In genomic region chr6:149489967-149490366, GRCh38 we compare ENCODE assay signal across 24 cellular contexts. TPM values are rescaled to one million over a fixed set of nuclear protein-coding genes. Genes with fewer than 3 reads are reported as not detected.
DNase-seq lines count a peak whose midpoint lies in the region; ATAC-seq and TF ChIP-seq lines count a peak whose summit lies in the region.
"Had no signal": no experiment of that assay in that cellular context is flagged by ENCODE, and none has a peak within 500 bp of the region (broad histone marks: within the 10 kb centered on the region; RNA-seq: fewer than 3 reads in every experiment).

No MANE protein-coding gene starts in this region.

- H3K36me3 ChIP-seq in A673 (ENCODE audit: insufficient read depth, low read length, poor library complexity, severe bottlenecking), result no peaks in the 10 kb centered on the region
- H3K36me3 ChIP-seq: left lung, SJCRH30 had no signal

- H3K27ac Mint-ChIP-seq in activated naive CD4-positive, alpha-beta T cell treated with anti-CD3 and anti-CD28 coated beads for 36 hours, result peak overlapping the region; percentile 28
- peak overlapping the region; percentile 100 for H3K27ac Mint-ChIP-seq in T-helper 17 cell
- H3K27ac Mint-ChIP-seq in stimulated activated memory B cell treated with anti-CD40 and anti-IgM and Interleukin-4, amounts not matched to agents 10 μg/mL and 1 μg/mL and 100 μg/mL, for 72 hours, result peak overlapping the region; percentile 99
- no peak overlapping the region for H3K27ac Mint-ChIP-seq in glutamatergic neuron (ENCODE audit: unreplicated experiment)
- H3K27ac Mint-ChIP-seq: HFFc6, immature natural killer cell had no signal

- no peaks in the 10 kb centered on the region for H3K9me3 ChIP-seq in T-helper 17 cell (ENCODE audit: control insufficient read depth, low read length, poor library complexity, severe bottlenecking)
- H3K9me3 ChIP-seq in A673 (ENCODE audit: low read depth, low read length, poor library complexity, severe bottlenecking), result no peaks in the 10 kb centered on the region
- H3K9me3 ChIP-seq: left lung, SJCRH30 had no signal

- intact Hi-C loops in activated naive CD4-positive, alpha-beta T cell treated with anti-CD3 and anti-CD28 coated beads for 36 hours (cut with micrococcal nuclease), result loop anchor here (5.0 kb wide), 1 partner anchor 372 kb away; the partner anchor contains the start of gene LRP11
- intact Hi-C loops in A673 (cut with micrococcal nuclease; ENCODE audit: unreplicated experiment), result no loop called here

- no peaks in the 10 kb centered on the region for H3K27me3 Mint-ChIP-seq in activated naive CD4-positive, alpha-beta T cell treated with anti-CD3 and anti-CD28 coated beads for 36 hours (ENCODE audit: low read depth)
- H3K27me3 Mint-ChIP-seq in T-helper 17 cell, result no peaks in the 10 kb centered on the region
- H3K27me3 Mint-ChIP-seq in stimulated activated memory B cell treated with anti-CD40 and anti-IgM and Interleukin-4, amounts not matched to agents 10 μg/mL and 1 μg/mL and 100 μg/mL, for 72 hours, result no peaks in the 10 kb centered on the region
- peaks cover 2% of the 10 kb centered on the region for H3K27me3 Mint-ChIP-seq in glutamatergic neuron (ENCODE audit: unreplicated experiment)
- H3K27me3 Mint-ChIP-seq: central memory CD8-positive, alpha-beta T cell; stimulated activated naive B cell treated with anti-CD40 and anti-IgM and Interleukin-4, amounts not matched to agents 10 μg/mL and 1 μg/mL and 100 μg/mL, for 72 hours had no signal

- H3K4me1 Mint-ChIP-seq in activated naive CD4-positive, alpha-beta T cell treated with anti-CD3 and anti-CD28 coated beads for 36 hours (ENCODE audit: low read depth), result peaks cover 75% of the 10 kb centered on the region
- peaks cover 26% of the 10 kb centered on the region for H3K4me1 Mint-ChIP-seq in T-helper 17 cell
- peaks cover 66% of the 10 kb centered on the region for H3K4me1 Mint-ChIP-seq in stimulated activated memory B cell treated with anti-CD40 and anti-IgM and Interleukin-4, amounts not matched to agents 10 μg/mL and 1 μg/mL and 100 μg/mL, for 72 hours
- no peaks in the 10 kb centered on the region for H3K4me1 Mint-ChIP-seq in glutamatergic neuron (ENCODE audit: low read depth, unreplicated experiment)

- H3K4me3 ChIP-seq in A673 (ENCODE audit: low read depth, low read length, poor library complexity, severe bottlenecking), result no peak overlapping the region
- H3K4me3 ChIP-seq: GM23248, left lung, SJCRH30, skin epidermis had no signal

- POLR2A ChIA-PET in A673 (lab: Charles Lee; ENCODE audit: low non-redundant PET), result no interaction called here

- peaks cover 3% of the 10 kb centered on the region for H3K4me1 ChIP-seq in A673 (ENCODE audit: insufficient read depth, low read length, poor library complexity, severe bottlenecking)
- H3K4me1 ChIP-seq: SJCRH30 had no signal

- ATAC-seq in GM21423 (IDR thresholded peaks at IDR 0.05; ENCODE audit: unreplicated experiment) (peak; percentile 36), T-helper 17 cell (no peak)
- no peak for ATAC-seq in stimulated activated memory B cell treated with anti-CD40 and anti-IgM and Interleukin-4, amounts not matched to agents 10 μg/mL and 1 μg/mL and 100 μg/mL, for 72 hours
- ATAC-seq: activated naive CD4-positive, alpha-beta T cell treated with anti-CD3 and anti-CD28 coated beads, Interleukin-2, amount 50 U/mL, for 72 hours; left lung; Panc1; stimulated activated naive B cell treated with anti-CD40 and anti-IgM and Interleukin-4, amounts not matched to agents 10 μg/mL and 1 μg/mL and 100 μg/mL, for 72 hours had no signal

- H3K27me3 ChIP-seq in A673 (replicated peaks; ENCODE audit: insufficient read depth, low read depth, low read length, poor library complexity), result no peaks in the 10 kb centered on the region
- H3K27me3 ChIP-seq: left lung, SJCRH30 had no signal

- H3K27ac ChIP-seq in A673 (ENCODE audit: low read depth, low read length, poor library complexity, severe bottlenecking), result no peak overlapping the region
- H3K27ac ChIP-seq: GM23248, left lung, SJCRH30, skin epidermis had no signal

- TF ChIP-seq CTCF in glutamatergic neuron (IDR thresholded peaks at IDR 0.05; ENCODE audit: partially characterized antibody, unreplicated experiment) (no peak), A673 (conservative IDR thresholded peaks at IDR 0.05; ENCODE audit: low read depth, low read length) (no peak)

- no peaks in the 10 kb centered on the region for H3K9me3 Mint-ChIP-seq in activated naive CD4-positive, alpha-beta T cell treated with anti-CD3 and anti-CD28 coated beads for 36 hours
- H3K9me3 Mint-ChIP-seq in stimulated activated memory B cell treated with anti-CD40 and anti-IgM and Interleukin-4, amounts not matched to agents 10 μg/mL and 1 μg/mL and 100 μg/mL, for 72 hours, result no peaks in the 10 kb centered on the region
- peaks cover 1% of the 10 kb centered on the region for H3K9me3 Mint-ChIP-seq in glutamatergic neuron (ENCODE audit: unreplicated experiment)
- H3K9me3 Mint-ChIP-seq: central memory CD8-positive, alpha-beta T cell; HFFc6; immature natural killer cell; stimulated activated naive B cell treated with anti-CD40 and anti-IgM and Interleukin-4, amounts not matched to agents 10 μg/mL and 1 μg/mL and 100 μg/mL, for 72 hours had no signal

- H3K36me3 Mint-ChIP-seq in activated naive CD4-positive, alpha-beta T cell treated with anti-CD3 and anti-CD28 coated beads for 36 hours (ENCODE audit: low read depth), result no peaks in the 10 kb centered on the region
- H3K36me3 Mint-ChIP-seq in T-helper 17 cell (ENCODE audit: low read depth), result no peaks in the 10 kb centered on the region
- no peaks in the 10 kb centered on the region for H3K36me3 Mint-ChIP-seq in stimulated activated memory B cell treated with anti-CD40 and anti-IgM and Interleukin-4, amounts not matched to agents 10 μg/mL and 1 μg/mL and 100 μg/mL, for 72 hours
- no peaks in the 10 kb centered on the region for H3K36me3 Mint-ChIP-seq in glutamatergic neuron (ENCODE audit: unreplicated experiment)

- CTCF ChIA-PET in activated naive CD4-positive, alpha-beta T cell treated with anti-CD3 and anti-CD28 coated beads for 36 hours (lab: Charles Lee), result interaction anchor here (0.8 to 3.8 kb wide), 5 partner anchors 18 to 34 kb away, joined by 3 to 24 read pairs (median 4); no protein-coding TSS in a partner anchor
- CTCF ChIA-PET in A673 (lab: Charles Lee), result no interaction called here

- H3K4me3 Mint-ChIP-seq in activated naive CD4-positive, alpha-beta T cell treated with anti-CD3 and anti-CD28 coated beads for 36 hours, result no peak overlapping the region
- H3K4me3 Mint-ChIP-seq in T-helper 17 cell, result no peak overlapping the region
- H3K4me3 Mint-ChIP-seq in stimulated activated memory B cell treated with anti-CD40 and anti-IgM and Interleukin-4, amounts not matched to agents 10 μg/mL and 1 μg/mL and 100 μg/mL, for 72 hours, result no peak overlapping the region
- no peak overlapping the region for H3K4me3 Mint-ChIP-seq in glutamatergic neuron (ENCODE audit: unreplicated experiment)
- H3K4me3 Mint-ChIP-seq: central memory CD8-positive, alpha-beta T cell; HFFc6; immature natural killer cell; stimulated activated naive B cell treated with anti-CD40 and anti-IgM and Interleukin-4, amounts not matched to agents 10 μg/mL and 1 μg/mL and 100 μg/mL, for 72 hours had no signal

- peak; percentile 2 for DNase-seq in activated naive CD4-positive, alpha-beta T cell treated with anti-CD3 and anti-CD28 coated beads for 36 hours
- DNase-seq in activated naive CD4-positive, alpha-beta T cell treated with Interleukin-2 at 50 U/mL for 16 hours, result no peak
- DNase-seq in T-helper 17 cell (no peak), glutamatergic neuron (no peak), A673 (ENCODE audit: low spot score) (no peak), DMS79 (lab: John Stamatoyannopoulos, UW) (no peak)
- DNase-seq: activated CD4-positive, alpha-beta T cell treated with anti-CD3 and anti-CD28 coated beads for 48 hours; GDM1; GM23248; HFFc6; immature natural killer cell; left lung; NCI-H2107; NCI-H510A; SJCRH30; stimulated activated CD4-positive, alpha-beta T cell treated with anti-CD3 and anti-CD28 coated beads, Interleukin-1b, Interleukin-23, amount 100 ng/mL, for 48 hours; stimulated activated naive B cell treated with anti-CD40 and anti-IgM and Interleukin-4, amounts not matched to agents 10 μg/mL and 1 μg/mL and 100 μg/mL, for 72 hours; T-helper 1 cell had no signal

- BruUV-seq in A673 (replicated peaks; lab: Mats Ljungman, UMichigan), result no TSS peak

RNA-seq across cellular contexts. Expression of gene ZC3H12D, which starts 5.2 kb away (rescaled TPM):
- 10 to 100 TPM; 75.8 to 82.7 TPM for total RNA-seq in activated naive CD4-positive, alpha-beta T cell treated with anti-CD3 and anti-CD28 coated beads for 36 hours
- 100 to 1,000 TPM; 219 to 248 TPM for total RNA-seq in T-helper 17 cell
- 48.7 TPM for total RNA-seq in glutamatergic neuron (ENCODE audit: unreplicated experiment)
- total RNA-seq in A673 (2021), result 0.30 and 0.33 TPM in 2 replicates
- total RNA-seq: SJCRH30 had no signal

RNA-seq across cellular contexts. Expression of gene PPIL4, which starts 55.9 kb away (rescaled TPM):
- total RNA-seq in activated naive CD4-positive, alpha-beta T cell treated with anti-CD3 and anti-CD28 coated beads for 36 hours, result 10 to 100 TPM; 25.8 to 26.2 TPM
- total RNA-seq in T-helper 17 cell (10 to 100 TPM; 33.0 to 34.7 TPM), glutamatergic neuron (ENCODE audit: unreplicated experiment) (26.8 TPM), A673 (2021) (40.3 and 43.0 TPM in 2 replicates)

Comparison
In these comparisons a context has a peak if more than half of its experiments do, and no peak if none do; other contexts are left out.
1. RNA of gene ZC3H12D, which starts 5.2 kb away (total RNA-seq): 219 to 248 TPM in T-helper 17 cell, 75.8 to 82.7 TPM in activated naive CD4-positive, alpha-beta T cell treated with anti-CD3 and anti-CD28 coated beads for 36 hours and 48.7 TPM in glutamatergic neuron (single experiment); 0.30 to 0.33 TPM in A673; every median in the first group is over 10 times any median in the second.